In the genomic region with DNA sequence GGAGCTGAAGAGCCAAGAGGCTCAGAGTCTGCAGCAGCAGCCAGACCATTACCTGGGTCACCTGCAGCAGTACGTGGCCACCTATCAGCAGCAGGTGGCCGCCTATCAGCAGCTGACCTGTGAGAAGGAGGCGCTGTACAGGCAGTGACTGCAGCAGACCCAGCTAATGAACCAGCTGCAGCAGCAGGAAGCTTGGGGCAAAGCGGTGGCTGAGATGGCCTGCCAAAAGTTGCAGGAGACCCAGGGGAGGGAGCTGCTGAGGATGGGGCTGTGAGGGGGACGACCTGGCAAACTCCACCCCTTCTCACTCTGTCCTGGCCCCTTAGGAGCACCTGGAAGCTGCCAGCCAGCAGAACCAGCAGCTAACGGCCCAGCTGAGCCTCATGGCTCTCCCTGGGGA, we compare ENCODE assay signal across 1 cellular context. TPM values are rescaled to one million over a fixed set of nuclear protein-coding genes. Genes with fewer than 3 reads are reported as not detected.
"Had no signal": no experiment of that assay in that cellular context is flagged by ENCODE, and none has a peak within 500 bp of the region (broad histone marks: within the 10 kb centered on the region; RNA-seq: fewer than 3 reads in every experiment).

No MANE protein-coding gene starts in this region.

RNA-seq across cellular contexts. Expression of gene GOLGA8H, which starts 8.4 kb away (rescaled TPM):
- total RNA-seq: vagina had no signal
